ENCODE assay signal across 39 cellular contexts in genomic region chr10:21824409-21824808, GRCh38.
"Had no signal": no experiment of that assay in that cellular context is flagged by ENCODE, and none has a peak within 500 bp of the region (broad histone marks: within the 10 kb centered on the region; RNA-seq: fewer than 3 reads in every experiment).

No MANE protein-coding gene starts in this region.

- ATAC-seq: activated naive CD4-positive, alpha-beta T cell treated with anti-CD3 and anti-CD28 coated beads, Interleukin-2, amount 50 U/mL, for 72 hours; activated naive CD8-positive, alpha-beta T cell treated with anti-CD3 and anti-CD28 coated beads, Interleukin-2, amount 50 U/mL, for 24 hours; activated T-cell treated with anti-CD3 and anti-CD28 coated beads, Interleukin-2, amount 50 U/mL, for 4 hours; activated T-cell treated with anti-CD3 and anti-CD28 coated beads, Interleukin-2, amount 50 U/mL, for 72 hours; activated T-helper 17 cell treated with anti-CD3 and anti-CD28 coated beads, Interleukin-2, amount 50 U/mL, for 72 hours; body of pancreas had no signal

- H3K27ac ChIP-seq: adrenal gland, ascending aorta, body of pancreas, brain microvascular endothelial cell, breast epithelium, cardiac muscle cell had no signal

- H3K4me3 ChIP-seq: adrenal gland, ascending aorta, body of pancreas, breast epithelium, cardiac muscle cell had no signal

- H3K27me3 Mint-ChIP-seq: activated naive CD4-positive, alpha-beta T cell treated with anti-CD3 and anti-CD28 coated beads, Interleukin-2, amount 10 ng/mL, durations not matched to agents 7 days and 5 days; activated naive CD4-positive, alpha-beta T cell treated with anti-CD3 and anti-CD28 coated beads, Interleukin-2, amount 50 U/mL, for 24 hours; activated naive CD8-positive, alpha-beta T cell; activated naive CD8-positive, alpha-beta T cell treated with anti-CD3 and anti-CD28 coated beads for 36 hours; activated naive CD8-positive, alpha-beta T cell treated with anti-CD3 and anti-CD28 coated beads, Interleukin-2, amount 10 ng/mL, durations not matched to agents 7 days and 5 days; activated naive CD8-positive, alpha-beta T cell treated with anti-CD3 and anti-CD28 coated beads, Interleukin-2, amount 50 U/mL, for 24 hours; activated T-cell treated with anti-CD3 and anti-CD28 coated beads, Interleukin-2, amount 50 U/mL, for 24 hours; activated T-helper 17 cell treated with anti-CD3 and anti-CD28 coated beads, Interleukin-2, amount 50 U/mL, for 72 hours had no signal

- H3K27ac Mint-ChIP-seq: activated naive CD4-positive, alpha-beta T cell treated with anti-CD3 and anti-CD28 coated beads for 36 hours; activated naive CD4-positive, alpha-beta T cell treated with anti-CD3 and anti-CD28 coated beads, Interleukin-2, amount 10 ng/mL, durations not matched to agents 7 days and 5 days; activated naive CD4-positive, alpha-beta T cell treated with anti-CD3 and anti-CD28 coated beads, Interleukin-2, amount 50 U/mL, for 24 hours; activated naive CD4-positive, alpha-beta T cell treated with anti-CD3 and anti-CD28 coated beads, Interleukin-2, amount 50 U/mL, for 72 hours; activated naive CD8-positive, alpha-beta T cell; activated naive CD8-positive, alpha-beta T cell treated with anti-CD3 and anti-CD28 coated beads for 36 hours; activated naive CD8-positive, alpha-beta T cell treated with anti-CD3 and anti-CD28 coated beads, Interleukin-2, amount 10 ng/mL, durations not matched to agents 7 days and 5 days; activated naive CD8-positive, alpha-beta T cell treated with anti-CD3 and anti-CD28 coated beads, Interleukin-2, amount 50 U/mL, for 24 hours; activated T-cell treated with anti-CD3 and anti-CD28 coated beads, Interleukin-2, amount 50 U/mL, for 24 hours; activated T-cell treated with anti-CD3 and anti-CD28 coated beads, Interleukin-2, amount 50 U/mL, for 72 hours; activated T-helper 1 cell treated with anti-CD3 and anti-CD28 coated beads, Interleukin-12 subunit alpha, Interleukin-12 subunit beta, Interleukin-2, Interleukin-4 antibody, amounts not matched to agents 30 ng/mL and 10 ng/mL and 1 ng/mL, durations not matched to agents 14 hours and 24 hours and 36 hours; activated T-helper 17 cell treated with anti-CD3 and anti-CD28 coated beads, Interleukin-2, amount 50 U/mL, for 72 hours; activated T-helper 2 cell treated with anti-CD3 and anti-CD28 coated beads, Interferon-gamma antibody, Interleukin-2, Interleukin-4, amounts not matched to agents 10 μg/mL and 5 μg/mL and 100 μg/mL, durations not matched to agents 14 hours and 24 hours and 36 hours; brain had no signal

- H3K4me3 Mint-ChIP-seq: activated naive CD4-positive, alpha-beta T cell treated with anti-CD3 and anti-CD28 coated beads for 36 hours; activated naive CD4-positive, alpha-beta T cell treated with anti-CD3 and anti-CD28 coated beads, Interleukin-2, amount 10 ng/mL, durations not matched to agents 7 days and 5 days; activated naive CD4-positive, alpha-beta T cell treated with anti-CD3 and anti-CD28 coated beads, Interleukin-2, amount 50 U/mL, for 24 hours; activated naive CD8-positive, alpha-beta T cell; activated naive CD8-positive, alpha-beta T cell treated with anti-CD3 and anti-CD28 coated beads for 36 hours; activated naive CD8-positive, alpha-beta T cell treated with anti-CD3 and anti-CD28 coated beads, Interleukin-2, amount 10 ng/mL, durations not matched to agents 7 days and 5 days; activated naive CD8-positive, alpha-beta T cell treated with anti-CD3 and anti-CD28 coated beads, Interleukin-2, amount 50 U/mL, for 24 hours; activated T-cell treated with anti-CD3 and anti-CD28 coated beads, Interleukin-2, amount 50 U/mL, for 24 hours; activated T-cell treated with anti-CD3 and anti-CD28 coated beads, Interleukin-2, amount 50 U/mL, for 4 hours; activated T-cell treated with anti-CD3 and anti-CD28 coated beads, Interleukin-2, amount 50 U/mL, for 72 hours; activated T-helper 1 cell treated with anti-CD3 and anti-CD28 coated beads, Interleukin-12 subunit alpha, Interleukin-12 subunit beta, Interleukin-2, Interleukin-4 antibody, amounts not matched to agents 30 ng/mL and 10 ng/mL and 1 ng/mL, durations not matched to agents 14 hours and 24 hours and 36 hours; activated T-helper 17 cell treated with anti-CD3 and anti-CD28 coated beads, Interleukin-2, amount 50 U/mL, for 72 hours; brain had no signal

- FAIRE-seq: astrocyte, bronchial epithelial cell had no signal

- DNase-seq: activated effector memory CD4-positive, alpha-beta T cell treated with anti-CD3 and anti-CD28 coated beads, Interleukin-2, amount 50 U/mL, for 16 hours; activated effector memory CD4-positive, alpha-beta T cell treated with Interleukin-2 at 50 U/mL for 16 hours; activated gamma-delta T cell; activated gamma-delta T cell treated with Interleukin-2 at 50 U/mL for 16 hours; activated naive CD4-positive, alpha-beta T cell; activated naive CD4-positive, alpha-beta T cell treated with anti-CD3 and anti-CD28 coated beads for 36 hours; activated naive CD4-positive, alpha-beta T cell treated with anti-CD3 and anti-CD28 coated beads, Interleukin-2, amount 10 ng/mL, durations not matched to agents 7 days and 5 days; activated naive CD4-positive, alpha-beta T cell treated with anti-CD3 and anti-CD28 coated beads, Interleukin-2, amount 50 U/mL, for 16 hours; activated naive CD4-positive, alpha-beta T cell treated with Interleukin-2 at 50 U/mL for 16 hours; activated naive CD8-positive, alpha-beta T cell treated with anti-CD3 and anti-CD28 coated beads for 36 hours; activated naive CD8-positive, alpha-beta T cell treated with anti-CD3 and anti-CD28 coated beads, Interleukin-2, amount 10 ng/mL, durations not matched to agents 7 days and 5 days; activated naive CD8-positive, alpha-beta T cell treated with anti-CD3 and anti-CD28 coated beads, Interleukin-2, amount 50 U/mL, for 24 hours; activated T-cell treated with anti-CD3 and anti-CD28 coated beads, Interleukin-2, amount 50 U/mL, for 1 hour; activated T-cell treated with anti-CD3 and anti-CD28 coated beads, Interleukin-2, amount 50 U/mL, for 24 hours; activated T-cell treated with anti-CD3 and anti-CD28 coated beads, Interleukin-2, amount 50 U/mL, for 4 hours; activated T-cell treated with anti-CD3 and anti-CD28 coated beads, Interleukin-2, amount 50 U/mL, for 48 hours; activated T-cell treated with anti-CD3 and anti-CD28 coated beads, Interleukin-2, amount 50 U/mL, for 72 hours; adrenal gland; amniotic stem cell; amygdala; anterior cingulate cortex; aorta; body of pancreas; brain microvascular endothelial cell; caudate nucleus; central memory CD4-positive, alpha-beta T cell; cerebellar nuclear complex had no signal

- H3K36me3 ChIP-seq: adrenal gland, ascending aorta, brain microvascular endothelial cell, breast epithelium, cardiac muscle cell had no signal

- H3K4me1 Mint-ChIP-seq: activated naive CD4-positive, alpha-beta T cell treated with anti-CD3 and anti-CD28 coated beads, Interleukin-2, amount 10 ng/mL, durations not matched to agents 7 days and 5 days; activated naive CD4-positive, alpha-beta T cell treated with anti-CD3 and anti-CD28 coated beads, Interleukin-2, amount 50 U/mL, for 24 hours; activated naive CD8-positive, alpha-beta T cell treated with anti-CD3 and anti-CD28 coated beads for 36 hours; activated naive CD8-positive, alpha-beta T cell treated with anti-CD3 and anti-CD28 coated beads, Interleukin-2, amount 10 ng/mL, durations not matched to agents 7 days and 5 days; activated naive CD8-positive, alpha-beta T cell treated with anti-CD3 and anti-CD28 coated beads, Interleukin-2, amount 50 U/mL, for 24 hours; activated T-helper 17 cell treated with anti-CD3 and anti-CD28 coated beads, Interleukin-2, amount 50 U/mL, for 72 hours; brain had no signal

- H3K27me3 ChIP-seq: adrenal gland, ascending aorta, body of pancreas, brain microvascular endothelial cell, breast epithelium, cardiac muscle cell had no signal

- H3K4me1 ChIP-seq: adrenal gland, ascending aorta, body of pancreas, breast epithelium had no signal
